In genomic region chr22:28027453-28028448, GRCh38 we compare ENCODE assay signal across 13 cellular contexts.
A peak's percentile ranks its signal among the peaks of the same experiment; 100 is the strongest.
DNase-seq lines count a peak whose midpoint lies in the region; ATAC-seq and TF ChIP-seq lines count a peak whose summit lies in the region.
"Had no signal": no experiment of that assay in that cellular context is flagged by ENCODE, and none has a peak within 500 bp of the region (broad histone marks: within the 10 kb centered on the region; RNA-seq: fewer than 3 reads in every experiment).

No MANE protein-coding gene starts in this region.

- H3K9me3 ChIP-seq in right atrium auricular region = no peaks in the 10 kb centered on the region
- H3K9me3 ChIP-seq: esophagus muscularis mucosa had no signal

- ATAC-seq in GM19351 (IDR thresholded peaks at IDR 0.05; ENCODE audit: unreplicated experiment) = no peak
- ATAC-seq: activated CD4-positive, CD25-positive, alpha-beta regulatory T cell treated with anti-CD3 and anti-CD28 coated beads, Interleukin-2, amount 50 U/mL, for 24 hours; activated T-cell treated with anti-CD3 and anti-CD28 coated beads, Interleukin-2, amount 50 U/mL, for 4 hours had no signal

- no peaks in the 10 kb centered on the region for H3K27me3 ChIP-seq in right atrium auricular region
- H3K27me3 ChIP-seq: esophagus muscularis mucosa had no signal

- peaks cover 3 to 59% of the 10 kb centered on the region in 2 donors for H3K4me1 ChIP-seq in right atrium auricular region

- in situ Hi-C loops in astrocyte of the cerebellum (cut with HindIII; ENCODE audit: low sequenced_read_pairs) = no loop called here

- H3K4me3 ChIP-seq in astrocyte of the cerebellum (ENCODE audit: low read depth, low read length) (no peak overlapping the region), right atrium auricular region (no peak overlapping the region)
- H3K4me3 ChIP-seq: esophagus muscularis mucosa had no signal

- DNase-seq in DMS79 (lab: John Stamatoyannopoulos, UW) (peak; percentile 54), astrocyte of the cerebellum (ENCODE audit: low read depth) (peak; percentile 56), right atrium auricular region (ENCODE audit: low spot score) (peak; percentile 58), renal cortical epithelial cell (ENCODE audit: low read depth) (peak; percentile 87), NCI-H2171 (lab: John Stamatoyannopoulos, UW) (no peak), SIG-M5 treated with dmso at 0.1 percent for 504 hours (lab: John Stamatoyannopoulos, UW; ENCODE audit: unreplicated experiment) (no peak)
- DNase-seq in activated naive CD4-positive, alpha-beta T cell (lab: John Stamatoyannopoulos, UW) = no peak
- DNase-seq: activated T-cell treated with anti-CD3 and anti-CD28 coated beads, Interleukin-2, amount 50 U/mL, for 4 hours; NCI-H187 treated with DMSO at 0.1 percent for 48 hours had no signal

- no peak for TF ChIP-seq CTCF in astrocyte of the cerebellum (IDR thresholded peaks at IDR 0.05; ENCODE audit: low read depth, low read length, missing control alignments)
- no peak for TF ChIP-seq CTCF in right atrium auricular region (IDR thresholded peaks at IDR 0.05)

- peak overlapping the region; percentile 38 to 58 for H3K27ac ChIP-seq in right atrium auricular region
- H3K27ac ChIP-seq: KMS-11 had no signal

- no peaks in the 10 kb centered on the region for H3K36me3 ChIP-seq in right atrium auricular region

Comparison
In these comparisons a context has a peak if more than half of its experiments do, and no peak if none do; other contexts are left out.
1. DNase-seq: peak in DMS79 (single experiment), astrocyte of the cerebellum (single experiment), right atrium auricular region (single experiment) and renal cortical epithelial cell (single experiment); none in NCI-H2171 (single experiment), SIG-M5 treated with dmso at 0.1 percent for 504 hours (single experiment) and activated naive CD4-positive, alpha-beta T cell (0 of 4).